In genomic region chr6:159232751-159233150, GRCh38 we compare ENCODE assay signal across 1 cellular context.
TF ChIP-seq lines count a peak whose summit lies in the region.

No MANE protein-coding gene starts in this region.

TF ChIP-seq in WTC11, 78 proteins besides CTCF, POLR2A, EP300 and RAD21 (continued from another document):
- TF ChIP-seq ARID4B (CRISPR knock-in tag; IDR thresholded peaks at IDR 0.05; ENCODE audit: borderline replicate concordance) (no peak), AFF4 (CRISPR knock-in tag; IDR thresholded peaks at IDR 0.05; ENCODE audit: borderline replicate concordance) (no peak), FOXP1 (CRISPR knock-in tag; IDR thresholded peaks at IDR 0.05; ENCODE audit: borderline replicate concordance) (no peak)
